11 cellular contexts compared by ENCODE assay signal in the genomic region with DNA sequence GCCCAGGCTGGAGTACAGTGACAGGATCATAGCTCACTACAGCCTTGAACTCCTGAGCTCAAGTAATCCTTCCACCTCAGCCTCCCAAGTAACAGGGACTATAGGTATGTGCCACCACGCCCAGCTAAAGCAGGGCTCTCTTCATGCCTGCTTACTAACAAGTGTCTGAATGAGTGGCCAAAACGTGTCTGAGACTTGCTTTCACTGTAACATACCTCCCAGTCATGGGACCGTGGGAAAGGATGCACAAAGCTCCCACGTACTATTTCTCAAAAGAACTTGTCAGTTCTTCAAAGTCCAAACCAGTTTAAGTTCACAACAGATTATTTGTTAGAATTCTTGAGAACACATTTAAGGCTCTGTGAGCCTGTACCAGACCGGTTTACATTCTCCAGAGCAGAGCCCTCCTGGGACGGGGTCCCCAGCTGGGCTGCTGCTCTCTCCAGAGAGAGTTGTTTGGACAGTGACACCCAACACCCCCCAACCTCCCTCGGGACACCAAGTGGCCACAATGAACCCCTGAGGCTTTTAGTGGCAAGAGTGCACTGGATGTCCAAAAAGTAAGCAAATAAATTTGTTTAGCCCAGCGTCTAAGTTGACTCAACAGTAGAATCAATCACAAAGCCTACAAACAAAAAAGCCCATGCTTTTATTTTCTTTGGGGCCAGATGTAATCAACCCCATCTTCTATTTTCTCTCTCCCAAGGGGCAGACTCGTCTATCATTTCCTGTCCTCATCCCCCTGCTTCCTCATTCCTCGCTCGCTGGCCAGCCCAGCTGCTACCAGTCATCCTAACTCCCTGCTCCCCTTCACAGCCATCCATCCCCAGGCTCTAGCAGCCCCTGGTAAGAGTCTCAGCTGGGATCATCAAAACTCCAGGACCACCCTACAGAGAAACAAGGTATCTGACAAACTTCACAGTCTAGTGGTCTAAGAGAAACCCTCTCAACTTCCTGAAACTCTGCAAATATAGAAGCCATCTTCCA. TPM values are rescaled to one million over a fixed set of nuclear protein-coding genes. Genes with fewer than 3 reads are reported as not detected.
DNase-seq lines count a peak whose midpoint lies in the region; ATAC-seq and TF ChIP-seq lines count a peak whose summit lies in the region.
"Had no signal": no experiment of that assay in that cellular context is flagged by ENCODE, and none has a peak within 500 bp of the region (broad histone marks: within the 10 kb centered on the region; RNA-seq: fewer than 3 reads in every experiment).

No MANE protein-coding gene starts in this region.

- no peaks in the 10 kb centered on the region for H3F3A ChIP-seq in GM23248 (ENCODE audit: insufficient read depth)

- H3K9me3 ChIP-seq in GM23248 (ENCODE audit: low read depth) (no peaks in the 10 kb centered on the region), Karpas-422 (ENCODE audit: low read length) (no peaks in the 10 kb centered on the region), ovary (no peaks in the 10 kb centered on the region)
- H3K9me3 ChIP-seq in naive thymus-derived CD4-positive, alpha-beta T cell (ENCODE audit: control insufficient read depth in 2 of 3, low read length in 3 of 3): no peaks in the 10 kb centered on the region
- H3K9me3 ChIP-seq: body of pancreas had no signal

- no peaks in the 10 kb centered on the region for H3K36me3 ChIP-seq in GM23248 (ENCODE audit: low read depth)
- H3K36me3 ChIP-seq in Karpas-422 (ENCODE audit: insufficient read depth, low read length): no peaks in the 10 kb centered on the region
- H3K36me3 ChIP-seq in naive thymus-derived CD4-positive, alpha-beta T cell (ENCODE audit: control insufficient read depth in 2 of 3, insufficient read depth in 3 of 3, low read length in 3 of 3): no peaks in the 10 kb centered on the region
- no peaks in the 10 kb centered on the region for H3K36me3 ChIP-seq in ovary

- H3K4me3 Mint-ChIP-seq in naive thymus-derived CD4-positive, alpha-beta T cell: peak overlapping the region in 7 of 10 donors; percentile 35 to 54 (median 45)
- H3K4me3 Mint-ChIP-seq in Calu3 (ENCODE audit: low read depth, unreplicated experiment): no peak overlapping the region

- BruUV-seq in Calu3 (replicated peaks; lab: Mats Ljungman, UMichigan): no TSS peak

- CTCF ChIA-PET in naive thymus-derived CD4-positive, alpha-beta T cell (lab: Charles Lee): interaction anchor here (0.6 to 1.1 kb wide), 3 partner anchors 35 to 241 kb away, joined by 3 to 10 read pairs (median 3); no protein-coding TSS in a partner anchor
- CTCF ChIA-PET in Calu3 (lab: Charles Lee): no interaction called here

- H3K27me3 Mint-ChIP-seq in naive thymus-derived CD4-positive, alpha-beta T cell: no peaks in the 10 kb centered on the region
- H3K27me3 Mint-ChIP-seq in Calu3 (ENCODE audit: unreplicated experiment): no peaks in the 10 kb centered on the region

- H3K27ac ChIP-seq in GM23248: no peak overlapping the region
- H3K27ac ChIP-seq in Karpas-422 (ENCODE audit: low read length): peak overlapping the region; percentile 96
- H3K27ac ChIP-seq in naive thymus-derived CD4-positive, alpha-beta T cell (ENCODE audit: low read depth, low read length): no peak overlapping the region
- H3K27ac ChIP-seq in ovary: no peak overlapping the region
- H3K27ac ChIP-seq: body of pancreas had no signal

- intact Hi-C loops in naive thymus-derived CD4-positive, alpha-beta T cell (cut with micrococcal nuclease): no loop called here
- intact Hi-C loops in Calu3 (cut with micrococcal nuclease; ENCODE audit: unreplicated experiment): no loop called here
- intact Hi-C loops in ovary (cut with DNase I): no loop called here

- peaks cover 0 to 6% (median 0%) of the 10 kb centered on the region in 5 donors for H3K36me3 Mint-ChIP-seq in naive thymus-derived CD4-positive, alpha-beta T cell
- H3K36me3 Mint-ChIP-seq in Calu3 (ENCODE audit: insufficient read depth, unreplicated experiment): no peaks in the 10 kb centered on the region

- TF ChIP-seq POLR2A in ovary (IDR thresholded peaks at IDR 0.05): no peak

- H2AFZ ChIP-seq in GM23248 (no peak overlapping the region), Karpas-422 (ENCODE audit: low read length) (no peak overlapping the region)

- H3K79me2 ChIP-seq in GM23248 (ENCODE audit: insufficient read depth) (peaks cover 61% of the 10 kb centered on the region), Karpas-422 (ENCODE audit: low read length) (peaks cover 69% of the 10 kb centered on the region)

- H3K4me3 ChIP-seq in GM23248: no peak overlapping the region
- H3K4me3 ChIP-seq in Karpas-422 (ENCODE audit: low read length): peak overlapping the region; percentile 53
- no peak overlapping the region for H3K4me3 ChIP-seq in naive thymus-derived CD4-positive, alpha-beta T cell (ENCODE audit: low read length)
- no peak overlapping the region for H3K4me3 ChIP-seq in ovary
- H3K4me3 ChIP-seq: body of pancreas, K562 had no signal

- ATAC-seq in GM18519 (IDR thresholded peaks at IDR 0.05; ENCODE audit: low FRiP score, unreplicated experiment): peak; percentile 61
- no peak for ATAC-seq in naive thymus-derived CD4-positive, alpha-beta T cell
- ATAC-seq: body of pancreas, K562 had no signal

- in situ Hi-C loops in GM23248 (cut with MboI): no loop called here

- H4K20me1 ChIP-seq in GM23248 (ENCODE audit: insufficient read depth): no peaks in the 10 kb centered on the region
- H4K20me1 ChIP-seq in Karpas-422 (ENCODE audit: insufficient read depth, low read depth, low read length): no peaks in the 10 kb centered on the region; the same call in 1 of the 2 replicates

- H3K27me3 ChIP-seq in GM23248 (replicated peaks; ENCODE audit: insufficient read depth) (no peaks in the 10 kb centered on the region), Karpas-422 (ENCODE audit: low read length) (no peaks in the 10 kb centered on the region), ovary (no peaks in the 10 kb centered on the region)
- no peaks in the 10 kb centered on the region for H3K27me3 ChIP-seq in naive thymus-derived CD4-positive, alpha-beta T cell (ENCODE audit: control insufficient read depth in 2 of 2, insufficient read depth in 2 of 2, low read length in 2 of 2)
- H3K27me3 ChIP-seq: body of pancreas had no signal

- WGBS in GM23248 (ENCODE audit: low coverage in 1 of 2, low lambda C conversion rate in 2 of 2, missing lambda C conversion rate in 2 of 2), 2 experiments: 45 to 46% methylated on average over 7 to 11 of the region's 11 CpGs
- WGBS in ovary, 3 donors: 50 to 56% (median 50%) methylated on average over 11 of the region's 11 CpGs

- TF ChIP-seq EP300 in ovary (IDR thresholded peaks at IDR 0.05): no peak

- peak overlapping the region in 7 of 9 donors; percentile 25 to 76 (median 51) for H3K27ac Mint-ChIP-seq in naive thymus-derived CD4-positive, alpha-beta T cell
- H3K27ac Mint-ChIP-seq in Calu3 (ENCODE audit: unreplicated experiment): no peak overlapping the region

- H3K4me1 Mint-ChIP-seq in naive thymus-derived CD4-positive, alpha-beta T cell: peaks cover 21 to 74% (median 49%) of the 10 kb centered on the region in 7 donors
- H3K4me1 Mint-ChIP-seq in Calu3 (ENCODE audit: low read depth, unreplicated experiment): peaks cover 13% of the 10 kb centered on the region

- TF ChIP-seq CTCF in Calu3 (IDR thresholded peaks at IDR 0.05; ENCODE audit: unreplicated experiment): no peak
- no peak for TF ChIP-seq CTCF in ovary (IDR thresholded peaks at IDR 0.05)

- H3K4me1 ChIP-seq in GM23248 (ENCODE audit: insufficient read depth): peaks cover 9% of the 10 kb centered on the region
- H3K4me1 ChIP-seq in Karpas-422 (ENCODE audit: low read length): peaks cover 86% of the 10 kb centered on the region
- peaks cover 12 to 28% of the 10 kb centered on the region in 2 donors for H3K4me1 ChIP-seq in naive thymus-derived CD4-positive, alpha-beta T cell (ENCODE audit: control insufficient read depth in 2 of 2, insufficient read depth in 2 of 2, low read length in 2 of 2)
- no peaks in the 10 kb centered on the region for H3K4me1 ChIP-seq in ovary (ENCODE audit: insufficient read depth)
- H3K4me1 ChIP-seq: body of pancreas had no signal

- DNase-seq in GM23248 (peak; percentile 55), Karpas-422 (peak; percentile 89), Calu3 (no peak), ovary (no peak), NCI-H774 (lab: John Stamatoyannopoulos, UW) (no peak)
- no peak for DNase-seq in naive thymus-derived CD4-positive, alpha-beta T cell
- no peak for DNase-seq in activated CD4-positive, alpha-beta T cell treated with anti-CD3 and anti-CD28 coated beads, Interleukin-2, amount 50 U/mL, for 48 hours
- DNase-seq: body of pancreas, posterior cingulate gyrus had no signal

- H3K9ac ChIP-seq in GM23248 (no peak overlapping the region), Karpas-422 (ENCODE audit: low read length) (peak overlapping the region; percentile 60)

- H3K9me3 Mint-ChIP-seq in naive thymus-derived CD4-positive, alpha-beta T cell: peaks cover 0 to 4% (median 0%) of the 10 kb centered on the region in 11 donors
- no peaks in the 10 kb centered on the region for H3K9me3 Mint-ChIP-seq in Calu3 (ENCODE audit: low read depth, unreplicated experiment)

- no peak overlapping the region for H3K4me2 ChIP-seq in GM23248 (ENCODE audit: unreplicated experiment)
- H3K4me2 ChIP-seq in Karpas-422 (ENCODE audit: low read depth, low read length, poor library complexity, severe bottlenecking): peak overlapping the region; percentile 74

- POLR2A ChIA-PET in naive thymus-derived CD4-positive, alpha-beta T cell (lab: Charles Lee): interaction anchor here (0.7 kb wide), 1 partner anchor 16 kb away, joined by 3 read pairs; no protein-coding TSS in a partner anchor

- H3K9me2 ChIP-seq in GM23248 (ENCODE audit: insufficient read depth) (no peaks in the 10 kb centered on the region), Karpas-422 (replicated peaks; ENCODE audit: insufficient read depth, low read length) (no peaks in the 10 kb centered on the region)

RNA-seq across cellular contexts. Expression of a gene that starts 23.9 kb away (rescaled TPM):
- 32.2 and 39.0 TPM in 2 replicates for total RNA-seq in GM23248 (2014; rRNA removed; shearing (Covaris generic))
- polyA plus RNA-seq in GM23248 (2016; fragmentation: Nextera tagmentation; extraction: Ambion mirVana) (85.9 and 87.9 TPM in 2 replicates), ovary (10 to 100 TPM in 1 of 2 donors, 1 to 10 TPM in 1; 8.3 to 43.7 TPM)
- 72.0 and 79.6 TPM in 2 replicates for total RNA-seq in Karpas-422 (2014; rRNA removed; shearing (Covaris generic); ENCODE audit: low replicate concordance)
- 100 to 1,000 TPM; 103 to 130 (median 129) TPM for total RNA-seq in naive thymus-derived CD4-positive, alpha-beta T cell
- 100 to 1,000 TPM; 137 to 183 TPM for polyA plus RNA-seq in naive thymus-derived CD4-positive, alpha-beta T cell
- total RNA-seq in Calu3 (2022) (97.9 and 105 TPM in 2 replicates), ovary (10 to 100 TPM in 3 of 7 donors, 1 to 10 TPM in 4; 4.9 to 16.6 (median 9.8) TPM)

Comparison
In these comparisons a context has a peak if more than half of its experiments do, and no peak if none do; other contexts are left out.
1. DNase-seq: peak in GM23248 (single experiment) and Karpas-422 (single experiment); none in naive thymus-derived CD4-positive, alpha-beta T cell (0 of 9), Calu3 (single experiment), ovary (0 of 5), activated CD4-positive, alpha-beta T cell treated with anti-CD3 and anti-CD28 coated beads, Interleukin-2, amount 50 U/mL, for 48 hours (0 of 2) and NCI-H774 (single experiment).